ENCODE assay signal across 16 cellular contexts in genomic region chr1:90722874-90723273, GRCh38. TPM values are rescaled to one million over a fixed set of nuclear protein-coding genes. Genes with fewer than 3 reads are reported as not detected.
A peak's percentile ranks its signal among the peaks of the same experiment; 100 is the strongest.
DNase-seq lines count a peak whose midpoint lies in the region; ATAC-seq and TF ChIP-seq lines count a peak whose summit lies in the region.
"Had no signal": no experiment of that assay in that cellular context is flagged by ENCODE, and none has a peak within 500 bp of the region (broad histone marks: within the 10 kb centered on the region; RNA-seq: fewer than 3 reads in every experiment).

No MANE protein-coding gene starts in this region.

- H3K79me1 ChIP-seq in H9 (ENCODE audit: insufficient read depth, low read depth, low read length, poor library complexity, severe bottlenecking), result no peaks in the 10 kb centered on the region

- H2BK12ac ChIP-seq in H9 (ENCODE audit: insufficient read length, low read depth, low read length), result no peak overlapping the region

- H3K9me3 Mint-ChIP-seq in CD8-positive, alpha-beta T cell, result peaks cover 17% of the 10 kb centered on the region
- peaks cover 10 to 14% of the 10 kb centered on the region in 2 experiments; a peak in 3 of 5 replicates for H3K9me3 Mint-ChIP-seq in H9
- peaks cover 5% of the 10 kb centered on the region for H3K9me3 Mint-ChIP-seq in central memory CD8-positive, alpha-beta T cell
- H3K9me3 Mint-ChIP-seq in natural killer cell, result no peaks in the 10 kb centered on the region

- peaks cover 31% of the 10 kb centered on the region for H3K4me1 ChIP-seq in CD8-positive, alpha-beta T cell (ENCODE audit: insufficient read depth, low read length)
- peaks cover 2% of the 10 kb centered on the region; the same call in 1 of the 2 replicates for H3K4me1 ChIP-seq in H9 (ENCODE audit: insufficient read depth, low read length)

- H3K27ac ChIP-seq in CD8-positive, alpha-beta T cell (ENCODE audit: low read depth, low read length), result no peak overlapping the region
- H3K27ac ChIP-seq in H9 (ENCODE audit: insufficient read length, low read depth, low read length), result no peak overlapping the region

- no peak overlapping the region for H3K18ac ChIP-seq in H9 (ENCODE audit: insufficient read length, low read depth, low read length)

- H3K36me3 Mint-ChIP-seq in CD8-positive, alpha-beta T cell, result no peaks in the 10 kb centered on the region
- no peaks in the 10 kb centered on the region for H3K36me3 Mint-ChIP-seq in H9 (ENCODE audit: insufficient read depth in 1 of 3, low read depth in 3 of 3)
- peaks cover 32% of the 10 kb centered on the region for H3K36me3 Mint-ChIP-seq in central memory CD8-positive, alpha-beta T cell (ENCODE audit: insufficient read depth)
- H3K36me3 Mint-ChIP-seq in natural killer cell, result peaks cover 18% of the 10 kb centered on the region

- no peaks in the 10 kb centered on the region for H3K79me2 ChIP-seq in H9 (ENCODE audit: insufficient read depth, low read length)

- H2BK20ac ChIP-seq in H9 (ENCODE audit: low read depth, low read length, poor library complexity, severe bottlenecking), result no peak overlapping the region

- no peak overlapping the region for H3K4me3 ChIP-seq in CD8-positive, alpha-beta T cell (ENCODE audit: low read depth, low read length)
- H3K4me3 ChIP-seq: mucosa of descending colon had no signal

- peaks cover 49% of the 10 kb centered on the region for H3K4me1 Mint-ChIP-seq in CD8-positive, alpha-beta T cell (ENCODE audit: low read depth)
- H3K4me1 Mint-ChIP-seq in H9 (peaks cover 58 to 70% of the 10 kb centered on the region in 2 experiments), natural killer cell (peaks cover 43 to 48% of the 10 kb centered on the region in 2 donors)
- peaks cover 44% of the 10 kb centered on the region for H3K4me1 Mint-ChIP-seq in central memory CD8-positive, alpha-beta T cell

- peak overlapping the region; percentile 38 for H3K4me2 ChIP-seq in H9 (ENCODE audit: insufficient read depth, insufficient read length, low read length)

- peaks cover 87% of the 10 kb centered on the region for H3K27me3 Mint-ChIP-seq in CD8-positive, alpha-beta T cell (ENCODE audit: low read depth)
- H3K27me3 Mint-ChIP-seq in H9 (ENCODE audit: low read depth) (peaks cover 100% of the 10 kb centered on the region), natural killer cell (ENCODE audit: low read depth in 2 of 2) (peaks cover 86 to 96% of the 10 kb centered on the region in 2 donors)
- peaks cover 100% of the 10 kb centered on the region for H3K27me3 Mint-ChIP-seq in central memory CD8-positive, alpha-beta T cell

- H3K9ac ChIP-seq in H9 (ENCODE audit: extremely low read depth, insufficient read length, low read length), result no peak overlapping the region

- POLR2A ChIA-PET in CD8-positive, alpha-beta T cell (lab: Charles Lee), result no interaction called here
- POLR2A ChIA-PET in HEK293T (lab: Yijun Ruan, JAX), result no interaction called here

- ATAC-seq in CD8-positive, alpha-beta T cell, result no peak
- no peak for ATAC-seq in central memory CD8-positive, alpha-beta T cell (replicated peaks; ENCODE audit: extremely low read depth, poor library complexity, severe bottlenecking)
- ATAC-seq in natural killer cell (no peak), GM21526 (IDR thresholded peaks at IDR 0.05; ENCODE audit: low FRiP score, unreplicated experiment) (no peak)
- ATAC-seq: esophagus mucosa had no signal

- H3K14ac ChIP-seq in H9 (ENCODE audit: insufficient read depth, low read length), result no peak overlapping the region

- no peaks in the 10 kb centered on the region for H4K20me1 ChIP-seq in H9 (ENCODE audit: control insufficient read depth, insufficient read depth, insufficient read length)

- DNase-seq in CD8-positive, alpha-beta T cell, result no peak
- DNase-seq in H9, result no peak
- DNase-seq in central memory CD8-positive, alpha-beta T cell (ENCODE audit: low spot score in 2 of 2), result no peak
- no peak for DNase-seq in natural killer cell
- DNase-seq in HEK293T (ENCODE audit: extremely low spot score), result no peak
- no peak for DNase-seq in KG1 (lab: John Stamatoyannopoulos, UW)
- DNase-seq: amniotic stem cell, kidney, mucosa of descending colon, NCI-H1930, NCI-H510A treated with DMSO at 0.1 percent for 48 hours, posterior cingulate gyrus had no signal

- no CpG with 5 or more reads among the region's 4 CpGs for WGBS in H9 (ENCODE audit: extremely low coverage, insufficient read length, low lambda C conversion rate)

- intact Hi-C loops in CD8-positive, alpha-beta T cell (cut with DNase I, micrococcal nuclease), result loop anchor here (5.0 to 10.0 kb wide), 3 partner anchors 112 to 242 kb away; no protein-coding TSS in a partner anchor
- intact Hi-C loops in natural killer cell (cut with micrococcal nuclease), result loop anchor here (5.0 kb wide), 1 partner anchor 239 kb away; no protein-coding TSS in a partner anchor

- H2BK15ac ChIP-seq in H9 (ENCODE audit: low read depth, low read length), result no peak overlapping the region

- H4K8ac ChIP-seq in H9 (replicated peaks; ENCODE audit: insufficient read length, low read depth, low read length), result no peak overlapping the region

- H3K36me3 ChIP-seq in CD8-positive, alpha-beta T cell (ENCODE audit: insufficient read depth, low read length), result no peaks in the 10 kb centered on the region

- no peak overlapping the region for H2BK120ac ChIP-seq in H9 (ENCODE audit: low read depth, low read length, poor library complexity, severe bottlenecking)

- CTCF ChIA-PET in CD8-positive, alpha-beta T cell (lab: Charles Lee), result no interaction called here
- CTCF ChIA-PET in HEK293T (lab: Yijun Ruan, JAX), result interaction anchor here (1.4 to 1.9 kb wide), 3 partner anchors 8 to 109 kb away, joined by 4 to 12 read pairs (median 9); no protein-coding TSS in a partner anchor

- H3K4ac ChIP-seq in H9 (ENCODE audit: low read depth, low read length), result no peak overlapping the region

- no peak overlapping the region for H4K91ac ChIP-seq in H9 (ENCODE audit: insufficient read length, low read depth, low read length)

- H3K23ac ChIP-seq in H9 (ENCODE audit: insufficient read length, low read depth, low read length), result no peak overlapping the region

- no peak overlapping the region for H3K56ac ChIP-seq in H9 (ENCODE audit: insufficient read length, low read depth, low read length)

- H3K9me3 ChIP-seq in CD8-positive, alpha-beta T cell (ENCODE audit: low read length), result peaks cover 5% of the 10 kb centered on the region
- H3K9me3 ChIP-seq in H9 (ENCODE audit: control insufficient read depth, low read depth, low read length), result no peaks in the 10 kb centered on the region
- H3K9me3 ChIP-seq: mucosa of descending colon had no signal

- H2AK5ac ChIP-seq in H9 (ENCODE audit: insufficient read length, low read length), result no peak overlapping the region

- H3K27me3 ChIP-seq in CD8-positive, alpha-beta T cell (ENCODE audit: insufficient read depth, low read length), result peaks cover 91% of the 10 kb centered on the region
- peaks cover 91% of the 10 kb centered on the region for H3K27me3 ChIP-seq in H9 (ENCODE audit: insufficient read depth, low read length)

- H3T11ph ChIP-seq in H9 (ENCODE audit: low read length), result no peak overlapping the region

- no peak overlapping the region for H2BK5ac ChIP-seq in H9 (ENCODE audit: insufficient read length, low read length)

- no peak overlapping the region for H3K27ac Mint-ChIP-seq in CD8-positive, alpha-beta T cell
- no peak overlapping the region for H3K27ac Mint-ChIP-seq in H9
- no peak overlapping the region for H3K27ac Mint-ChIP-seq in central memory CD8-positive, alpha-beta T cell (ENCODE audit: low read depth)
- no peak overlapping the region for H3K27ac Mint-ChIP-seq in natural killer cell

- no peak overlapping the region for H4K5ac ChIP-seq in H9 (ENCODE audit: insufficient read length, low read depth, low read length)

- H2AFZ ChIP-seq in H9 (ENCODE audit: low read length), result no peak overlapping the region

- H3K4me3 Mint-ChIP-seq in CD8-positive, alpha-beta T cell, result peak overlapping the region; percentile 69
- H3K4me3 Mint-ChIP-seq in H9 (peak overlapping the region; percentile 47 to 79; a peak in 2 of 5 replicates), natural killer cell (peak overlapping the region; percentile 72)
- H3K4me3 Mint-ChIP-seq in central memory CD8-positive, alpha-beta T cell, result peak overlapping the region; percentile 54

- TF ChIP-seq CTCF in CD8-positive, alpha-beta T cell (IDR thresholded peaks at IDR 0.05), result no peak
- TF ChIP-seq CTCF in H9 (conservative IDR thresholded peaks at IDR 0.05) (no peak), natural killer cell (IDR thresholded peaks at IDR 0.05) (no peak)

- peaks cover 22% of the 10 kb centered on the region for H3K23me2 ChIP-seq in H9 (ENCODE audit: insufficient read length, low read depth, low read length, poor library complexity, severe bottlenecking)

TF ChIP-seq in HEK293T, 16 proteins besides CTCF, POLR2A, EP300 and RAD21:
- TF ChIP-seq FOXM1 (IDR thresholded peaks at IDR 0.05; ENCODE audit: borderline replicate concordance) (no peak), FOXK2 (IDR thresholded peaks at IDR 0.05) (no peak), LEF1 (IDR thresholded peaks at IDR 0.05; ENCODE audit: borderline replicate concordance) (no peak), L3MBTL2 (conservative IDR thresholded peaks at IDR 0.05) (no peak), TARDBP (IDR thresholded peaks at IDR 0.05) (no peak), HDGF (IDR thresholded peaks at IDR 0.05; ENCODE audit: borderline replicate concordance) (no peak), FOXA1 (IDR thresholded peaks at IDR 0.05) (no peak), ELF4 (IDR thresholded peaks at IDR 0.05) (no peak), ARNT (IDR thresholded peaks at IDR 0.05) (no peak), ZNF384 (IDR thresholded peaks at IDR 0.05) (no peak), BHLHE40 (IDR thresholded peaks at IDR 0.05; ENCODE audit: borderline replicate concordance) (no peak), SP1 (IDR thresholded peaks at IDR 0.05) (no peak), NFRKB (IDR thresholded peaks at IDR 0.05) (no peak), CTBP1 (IDR thresholded peaks at IDR 0.05; ENCODE audit: borderline replicate concordance) (no peak), SUZ12 (IDR thresholded peaks at IDR 0.05) (no peak)
- TF ChIP-seq, protein P1, sequence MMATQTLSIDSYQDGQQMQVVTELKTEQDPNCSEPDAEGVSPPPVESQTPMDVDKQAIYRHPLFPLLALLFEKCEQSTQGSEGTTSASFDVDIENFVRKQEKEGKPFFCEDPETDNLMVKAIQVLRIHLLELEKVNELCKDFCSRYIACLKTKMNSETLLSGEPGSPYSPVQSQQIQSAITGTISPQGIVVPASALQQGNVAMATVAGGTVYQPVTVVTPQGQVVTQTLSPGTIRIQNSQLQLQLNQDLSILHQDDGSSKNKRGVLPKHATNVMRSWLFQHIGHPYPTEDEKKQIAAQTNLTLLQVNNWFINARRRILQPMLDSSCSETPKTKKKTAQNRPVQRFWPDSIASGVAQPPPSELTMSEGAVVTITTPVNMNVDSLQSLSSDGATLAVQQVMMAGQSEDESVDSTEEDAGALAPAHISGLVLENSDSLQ (IDR thresholded peaks at IDR 0.05), result no peak

RNA-seq across cellular contexts. Expression of gene BARHL2, which starts 5.8 kb away (rescaled TPM):
- total RNA-seq in CD8-positive, alpha-beta T cell, result not detected
- total RNA-seq in H9 (2021), result not detected in 2 replicates
- total RNA-seq in natural killer cell, result not detected
- total RNA-seq: chondrocyte, esophagus mucosa, kidney, MCF 10A, mucosa of descending colon had no signal
